In genomic region chr7:118005021-118005420, GRCh38 we compare ENCODE assay signal across 27 cellular contexts.
A peak's percentile ranks its signal among the peaks of the same experiment; 100 is the strongest.
DNase-seq lines count a peak whose midpoint lies in the region; ATAC-seq and TF ChIP-seq lines count a peak whose summit lies in the region.
"Had no signal": no experiment of that assay in that cellular context is flagged by ENCODE, and none has a peak within 500 bp of the region (broad histone marks: within the 10 kb centered on the region; RNA-seq: fewer than 3 reads in every experiment).

No MANE protein-coding gene starts in this region.

- H3K27me3 ChIP-seq in vagina = no peaks in the 10 kb centered on the region
- H3K27me3 ChIP-seq in gastroesophageal sphincter = no peaks in the 10 kb centered on the region
- H3K27me3 ChIP-seq: adrenal gland, neutrophil, stomach, thyroid gland had no signal

- no peak for ATAC-seq in gastroesophageal sphincter
- ATAC-seq: activated CD8-positive, alpha-beta memory T cell treated with anti-CD3 and anti-CD28 coated beads, Interleukin-2, amount 10 ng/mL, durations not matched to agents 7 days and 5 days; left cardiac atrium; Panc1 had no signal

- POLR2A ChIA-PET in OCI-LY7 (lab: Charles Lee) = interaction anchor here (1.1 kb wide), 1 partner anchor 121 kb away, joined by 6 read pairs; no protein-coding TSS in a partner anchor

- no peaks in the 10 kb centered on the region for H3K9me3 ChIP-seq in OCI-LY7 (ENCODE audit: low read length)
- H3K9me3 ChIP-seq in vagina = no peaks in the 10 kb centered on the region
- H3K9me3 ChIP-seq in gastroesophageal sphincter = peaks cover 0 to 8% (median 0%) of the 10 kb centered on the region in 3 donors
- H3K9me3 ChIP-seq: adrenal gland, neutrophil, prostate gland, thyroid gland had no signal

- H3K9me2 ChIP-seq in OCI-LY7 (ENCODE audit: insufficient read depth, low read length) = no peaks in the 10 kb centered on the region

- CTCF ChIA-PET in OCI-LY7 (lab: Charles Lee; ENCODE audit: unreplicated experiment) = no interaction called here

- TF ChIP-seq CTCF in OCI-LY7 (conservative IDR thresholded peaks at IDR 0.05; ENCODE audit: low read length) (no peak), vagina (IDR thresholded peaks at IDR 0.05) (no peak), gastroesophageal sphincter (IDR thresholded peaks at IDR 0.05) (no peak)

- H3K27ac ChIP-seq in OCI-LY7 (ENCODE audit: low read depth, low read length, poor library complexity, severe bottlenecking) = no peak overlapping the region
- no peak overlapping the region for H3K27ac ChIP-seq in vagina
- H3K27ac ChIP-seq in gastroesophageal sphincter = no peak overlapping the region
- H3K27ac ChIP-seq: adrenal gland, neutrophil, prostate gland, stomach, thyroid gland had no signal

- intact Hi-C loops in OCI-LY7 (cut with micrococcal nuclease; ENCODE audit: unreplicated experiment) (no loop called here), vagina (cut with DNase I) (no loop called here)

- no peak overlapping the region for H2AFZ ChIP-seq in OCI-LY7 (ENCODE audit: low read length)

- no peaks in the 10 kb centered on the region for H3K36me3 ChIP-seq in OCI-LY7 (ENCODE audit: insufficient read depth, low read length)
- no peaks in the 10 kb centered on the region for H3K36me3 ChIP-seq in vagina
- H3K36me3 ChIP-seq in gastroesophageal sphincter = no peaks in the 10 kb centered on the region
- H3K36me3 ChIP-seq: adrenal gland, neutrophil, prostate gland, stomach, thyroid gland had no signal

- H3K4me3 ChIP-seq in OCI-LY7 (ENCODE audit: low read depth, low read length, poor library complexity, severe bottlenecking) = no peak overlapping the region
- H3K4me3 ChIP-seq in vagina = no peak overlapping the region
- H3K4me3 ChIP-seq in gastroesophageal sphincter = no peak overlapping the region
- H3K4me3 ChIP-seq: adrenal gland, prostate gland, stomach, thyroid gland had no signal

- no peak for TF ChIP-seq EP300 in gastroesophageal sphincter (IDR thresholded peaks at IDR 0.05)

- WGBS in gastroesophageal sphincter (ENCODE audit: low coverage in 1 of 2), 2 donors = 32 to 54% methylated on average over 2 of the region's 4 CpGs

- TF ChIP-seq POLR2A in vagina (IDR thresholded peaks at IDR 0.05) (no peak), gastroesophageal sphincter (IDR thresholded peaks at IDR 0.05) (no peak)

- H3K4me2 ChIP-seq in OCI-LY7 (ENCODE audit: low read length) = no peak overlapping the region

- no peaks in the 10 kb centered on the region for H4K20me1 ChIP-seq in OCI-LY7 (ENCODE audit: insufficient read depth, low read length)

- H3K4me1 ChIP-seq in OCI-LY7 (ENCODE audit: insufficient read depth, low read length, poor library complexity, severe bottlenecking) = no peaks in the 10 kb centered on the region
- H3K4me1 ChIP-seq in vagina = no peaks in the 10 kb centered on the region
- no peaks in the 10 kb centered on the region for H3K4me1 ChIP-seq in gastroesophageal sphincter
- H3K4me1 ChIP-seq: adrenal gland, prostate gland, stomach, thyroid gland had no signal

- BruUV-seq in OCI-LY7 (replicated peaks; lab: Mats Ljungman, UMichigan) = no TSS peak

- no peaks in the 10 kb centered on the region for H3K79me2 ChIP-seq in OCI-LY7 (ENCODE audit: insufficient read depth, low read depth, low read length)

- DNase-seq in Ammon's horn (ENCODE audit: low spot score) = peak; percentile 64
- peak; percentile 28 for DNase-seq in NCI-H524 treated with DMSO at 0.1 percent for 48 hours (lab: John Stamatoyannopoulos, UW)
- peak; percentile 68 for DNase-seq in cerebellum (ENCODE audit: low spot score)
- DNase-seq in midbrain (lab: John Stamatoyannopoulos, UW) = peak; percentile 20
- no peak for DNase-seq in epidermal melanocyte (ENCODE audit: insufficient read length, low spot score)
- no peak for DNase-seq in OCI-LY7 (ENCODE audit: low spot score)
- DNase-seq in vagina (ENCODE audit: extremely low spot score in 2 of 2) = no peak
- DNase-seq: activated B cell treated with CpG ODN at 0.5 μM for 24 hours; activated CD8-positive, alpha-beta memory T cell treated with anti-CD3 and anti-CD28 coated beads, Interleukin-2, amount 10 ng/mL, durations not matched to agents 7 days and 5 days; activated naive CD4-positive, alpha-beta T cell treated with Interleukin-2 at 50 U/mL for 16 hours; activated T-cell treated with anti-CD3 and anti-CD28 coated beads, Interleukin-2, amount 50 U/mL, for 48 hours; adrenal gland; CD8-positive, alpha-beta memory T cell; DMS153; effector CD4-positive, alpha-beta T cell; H9; left cardiac atrium; NCI-H1092 treated with DMSO at 0.1 percent for 48 hours; NCI-H1930; NCI-H2227 treated with DMSO at 0.1 percent for 48 hours; SHP77 treated with DMSO at 0.1 percent for 48 hours; stomach; thyroid gland had no signal

Comparison
In these comparisons a context has a peak if more than half of its experiments do, and no peak if none do; other contexts are left out.
1. DNase-seq: peak in Ammon's horn (single experiment), NCI-H524 treated with DMSO at 0.1 percent for 48 hours (single experiment), cerebellum (single experiment) and midbrain (single experiment); none in epidermal melanocyte (single experiment), OCI-LY7 (single experiment) and vagina (0 of 2).